In genomic region chr5:29157975-29158374, GRCh38 we compare ENCODE assay signal across 1 cellular context.
TF ChIP-seq lines count a peak whose summit lies in the region.

No MANE protein-coding gene starts in this region.

TF ChIP-seq in GM23338, 12 proteins besides CTCF, POLR2A, EP300 and RAD21 (continued from another document):
- TF ChIP-seq REST (IDR thresholded peaks at IDR 0.05; ENCODE audit: unreplicated experiment) (no peak), ZNF114 (CRISPR knock-in tag; IDR thresholded peaks at IDR 0.05) (no peak), ZNF331 (CRISPR knock-in tag; IDR thresholded peaks at IDR 0.05; ENCODE audit: low read depth) (no peak), ZNF462 (CRISPR knock-in tag; IDR thresholded peaks at IDR 0.05) (no peak), STAT1 (IDR thresholded peaks at IDR 0.05; ENCODE audit: unreplicated experiment) (no peak), JUNB (IDR thresholded peaks at IDR 0.05; ENCODE audit: unreplicated experiment) (no peak), POLR2AphosphoS5 (IDR thresholded peaks at IDR 0.05; ENCODE audit: low read depth) (no peak), NANOG (IDR thresholded peaks at IDR 0.05; ENCODE audit: borderline replicate concordance) (no peak)
